35 cellular contexts compared by ENCODE assay signal in the genomic region with DNA sequence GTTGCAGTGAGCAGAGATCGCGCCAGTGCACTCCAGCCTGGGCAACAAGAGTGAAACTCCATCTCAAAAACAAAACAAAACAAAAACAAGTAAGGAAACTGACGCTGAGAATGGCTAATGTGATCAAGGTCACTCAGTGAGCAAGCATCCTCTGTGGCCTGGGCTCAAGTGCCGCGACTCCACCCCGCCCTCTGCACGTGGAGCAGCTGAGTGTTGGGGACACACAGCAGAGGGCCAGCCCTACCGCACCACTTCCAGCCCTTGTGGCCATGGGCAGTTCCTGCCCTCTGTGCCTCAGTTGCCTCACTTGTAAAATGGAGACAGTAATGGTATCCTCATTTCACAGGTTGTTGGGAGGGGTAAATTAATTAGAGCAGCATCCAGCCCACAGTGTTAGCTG. TPM values are rescaled to one million over a fixed set of nuclear protein-coding genes. Genes with fewer than 3 reads are reported as not detected.
"Had no signal": no experiment of that assay in that cellular context is flagged by ENCODE, and none has a peak within 500 bp of the region (broad histone marks: within the 10 kb centered on the region; RNA-seq: fewer than 3 reads in every experiment).

No MANE protein-coding gene starts in this region.

- H3K9me3 ChIP-seq: ascending aorta had no signal

- H3K27me3 ChIP-seq: ascending aorta, cardiac muscle cell had no signal

- H3K4me3 ChIP-seq: ascending aorta, cardiac muscle cell had no signal

- H3K27ac ChIP-seq: ascending aorta, cardiac muscle cell, WERI-Rb-1 had no signal

- ATAC-seq: activated CD4-positive, alpha-beta T cell treated with anti-CD3 and anti-CD28 coated beads for 36 hours; activated CD4-positive, CD25-positive, alpha-beta regulatory T cell treated with anti-CD3 and anti-CD28 coated beads, Interleukin-2, amount 50 U/mL, for 24 hours; activated CD8-positive, alpha-beta memory T cell treated with anti-CD3 and anti-CD28 coated beads, Interleukin-2, amount 10 ng/mL, durations not matched to agents 7 days and 5 days; activated CD8-positive, alpha-beta T cell treated with anti-CD3 and anti-CD28 coated beads, Interleukin-2, amount 10 ng/mL, durations not matched to agents 7 days and 5 days; activated naive CD8-positive, alpha-beta T cell treated with anti-CD3 and anti-CD28 coated beads, Interleukin-2, amount 50 U/mL, for 24 hours; WTC11 had no signal

- H3K36me3 ChIP-seq: ascending aorta, cardiac muscle cell, WERI-Rb-1 had no signal

- DNase-seq: activated CD4-positive, alpha-beta memory T cell treated with anti-CD3 and anti-CD28 coated beads, Interleukin-2, amount 10 ng/mL, durations not matched to agents 7 days and 5 days; activated CD4-positive, alpha-beta T cell treated with anti-CD3 and anti-CD28 coated beads for 1 hour; activated CD4-positive, alpha-beta T cell treated with anti-CD3 and anti-CD28 coated beads for 36 hours; activated CD4-positive, alpha-beta T cell treated with anti-CD3 and anti-CD28 coated beads for 48 hours; activated CD4-positive, alpha-beta T cell treated with anti-CD3 and anti-CD28 coated beads, Interleukin-2, amount 10 ng/mL, durations not matched to agents 7 days and 5 days; activated CD4-positive, alpha-beta T cell treated with anti-CD3 and anti-CD28 coated beads, Interleukin-2, amount 50 U/mL, for 48 hours; activated CD4-positive, CD25-positive, alpha-beta regulatory T cell; activated CD8-positive, alpha-beta memory T cell treated with anti-CD3 and anti-CD28 coated beads for 24 hours; activated CD8-positive, alpha-beta memory T cell treated with anti-CD3 and anti-CD28 coated beads, Interleukin-2, amount 10 ng/mL, durations not matched to agents 7 days and 5 days; activated CD8-positive, alpha-beta memory T cell treated with anti-CD3 and anti-CD28 coated beads, Interleukin-2, amount 50 U/mL, for 48 hours; activated CD8-positive, alpha-beta T cell treated with anti-CD3 and anti-CD28 coated beads, Interleukin-2, amount 10 ng/mL, durations not matched to agents 7 days and 5 days; activated effector memory CD4-positive, alpha-beta T cell treated with Interleukin-2 at 50 U/mL for 16 hours; activated gamma-delta T cell; activated naive CD4-positive, alpha-beta T cell treated with anti-CD3 and anti-CD28 coated beads, Interleukin-2, amount 10 ng/mL, durations not matched to agents 7 days and 5 days; activated naive CD4-positive, alpha-beta T cell treated with Interleukin-2 at 50 U/mL for 16 hours; activated naive CD8-positive, alpha-beta T cell treated with anti-CD3 and anti-CD28 coated beads, Interleukin-2, amount 10 ng/mL, durations not matched to agents 7 days and 5 days; activated naive CD8-positive, alpha-beta T cell treated with anti-CD3 and anti-CD28 coated beads, Interleukin-2, amount 50 U/mL, for 24 hours; activated T-cell treated with anti-CD3 and anti-CD28 coated beads, Interleukin-2, amount 50 U/mL, for 24 hours; activated T-cell treated with anti-CD3 and anti-CD28 coated beads, Interleukin-2, amount 50 U/mL, for 48 hours; amygdala; anterior cingulate cortex; caudate nucleus; cerebellar nuclear complex; T-helper 1 cell; T-helper 2 cell; T-helper 9 cell; WERI-Rb-1 had no signal

RNA-seq across cellular contexts. Expression of a gene that starts 21.0 kb away (rescaled TPM):
- total RNA-seq: activated CD4-positive, alpha-beta memory T cell treated with anti-CD3 and anti-CD28 coated beads, Interleukin-2, amount 10 ng/mL, durations not matched to agents 7 days and 5 days; activated CD4-positive, alpha-beta T cell treated with anti-CD3 and anti-CD28 coated beads for 36 hours; activated CD4-positive, alpha-beta T cell treated with anti-CD3 and anti-CD28 coated beads, Interleukin-2, amount 10 ng/mL, durations not matched to agents 7 days and 5 days; activated CD8-positive, alpha-beta memory T cell treated with anti-CD3 and anti-CD28 coated beads, Interleukin-2, amount 10 ng/mL, durations not matched to agents 7 days and 5 days; activated CD8-positive, alpha-beta T cell treated with anti-CD3 and anti-CD28 coated beads, Interleukin-2, amount 10 ng/mL, durations not matched to agents 7 days and 5 days; activated naive CD8-positive, alpha-beta T cell treated with anti-CD3 and anti-CD28 coated beads, Interleukin-2, amount 10 ng/mL, durations not matched to agents 7 days and 5 days; activated T-helper 2 cell treated with anti-CD3 and anti-CD28 coated beads, Interferon-gamma antibody, Interleukin-2, Interleukin-4, amounts not matched to agents 10 μg/mL and 5 μg/mL and 100 μg/mL, durations not matched to agents 14 hours and 24 hours and 36 hours; ascending aorta; bronchial epithelial cell; cardiac muscle cell; chondrocyte had no signal
- polyA plus RNA-seq: adipose tissue, cardiac muscle cell had no signal
